Comparison of ENCODE assay signal across 20 cellular contexts in the genomic region with DNA sequence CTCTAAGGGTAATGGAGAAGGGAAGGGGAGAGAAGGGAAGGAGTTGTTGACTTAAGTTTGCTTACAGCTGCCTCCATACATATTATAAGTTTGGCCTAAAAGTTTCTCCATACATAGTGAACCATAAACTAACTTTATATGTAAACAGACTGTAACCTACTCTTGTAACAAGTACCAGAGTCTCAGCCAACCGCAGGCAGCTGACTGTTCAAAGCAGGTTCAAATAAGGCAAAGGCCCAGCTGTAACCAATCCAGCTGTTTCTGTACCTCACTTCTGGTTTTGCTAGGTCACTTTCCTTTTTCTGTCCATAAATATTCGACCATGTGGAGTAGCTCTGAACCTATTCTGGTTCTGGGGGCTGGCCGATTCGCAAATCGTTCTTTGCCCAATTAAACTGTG.
"Had no signal": no experiment of that assay in that cellular context is flagged by ENCODE, and none has a peak within 500 bp of the region (broad histone marks: within the 10 kb centered on the region; RNA-seq: fewer than 3 reads in every experiment).

No MANE protein-coding gene starts in this region.

- H3K36me3 ChIP-seq: adrenal gland, brain microvascular endothelial cell, gastrocnemius medialis, heart left ventricle had no signal

- H3K9me3 ChIP-seq: adrenal gland, gastrocnemius medialis, heart left ventricle had no signal

- DNase-seq: activated CD4-positive, alpha-beta T cell treated with anti-CD3 and anti-CD28 coated beads for 48 hours; activated CD4-positive, alpha-beta T cell treated with anti-CD3 and anti-CD28 coated beads, Interleukin-2, amount 50 U/mL, for 1 hour; activated CD4-positive, alpha-beta T cell treated with anti-CD3 and anti-CD28 coated beads, Interleukin-2, amount 50 U/mL, for 48 hours; activated CD8-positive, alpha-beta memory T cell treated with anti-CD3 and anti-CD28 coated beads for 24 hours; activated CD8-positive, alpha-beta T cell treated with anti-CD3 and anti-CD28 coated beads for 36 hours; activated effector memory CD4-positive, alpha-beta T cell treated with anti-CD3 and anti-CD28 coated beads, Interleukin-2, amount 50 U/mL, for 16 hours; activated naive CD4-positive, alpha-beta T cell treated with anti-CD3 and anti-CD28 coated beads for 36 hours; activated naive CD8-positive, alpha-beta T cell treated with anti-CD3 and anti-CD28 coated beads for 36 hours; activated naive CD8-positive, alpha-beta T cell treated with anti-CD3 and anti-CD28 coated beads, Interleukin-2, amount 50 U/mL, for 24 hours; activated T-cell treated with anti-CD3 and anti-CD28 coated beads, Interleukin-2, amount 50 U/mL, for 48 hours; adrenal gland; brain microvascular endothelial cell; dorsolateral prefrontal cortex; effector CD4-positive, alpha-beta T cell; foreskin keratinocyte; gastrocnemius medialis; glutamatergic neuron; heart left ventricle; T-helper 2 cell had no signal

- H3K27me3 ChIP-seq: adrenal gland, brain microvascular endothelial cell, foreskin keratinocyte, gastrocnemius medialis, heart left ventricle had no signal

- H3K27ac ChIP-seq: adrenal gland, brain microvascular endothelial cell, coronary artery, dorsolateral prefrontal cortex, foreskin keratinocyte, gastrocnemius medialis, heart left ventricle had no signal

- H3K4me3 ChIP-seq: adrenal gland, coronary artery, dorsolateral prefrontal cortex, gastrocnemius medialis, heart left ventricle had no signal

- H3K4me1 ChIP-seq: adrenal gland, foreskin keratinocyte had no signal
